In genomic region chr15:90421527-90421926, GRCh38 we compare ENCODE assay signal across 16 cellular contexts. TPM values are rescaled to one million over a fixed set of nuclear protein-coding genes. Genes with fewer than 3 reads are reported as not detected.
A peak's percentile ranks its signal among the peaks of the same experiment; 100 is the strongest.
DNase-seq lines count a peak whose midpoint lies in the region; ATAC-seq and TF ChIP-seq lines count a peak whose summit lies in the region.
"Had no signal": no experiment of that assay in that cellular context is flagged by ENCODE, and none has a peak within 500 bp of the region (broad histone marks: within the 10 kb centered on the region; RNA-seq: fewer than 3 reads in every experiment).

No MANE protein-coding gene starts in this region.

- H3K36me3 ChIP-seq in GM23248 (ENCODE audit: low read depth) (peaks cover 4% of the 10 kb centered on the region; the same call in 1 of the 2 replicates), gastroesophageal sphincter (peaks cover 0 to 2% of the 10 kb centered on the region in 2 donors)

- no peaks in the 10 kb centered on the region for H3K27me3 Mint-ChIP-seq in activated T-helper 17 cell treated with anti-CD3 and anti-CD28 coated beads, Interleukin-2, amount 50 U/mL, for 72 hours
- H3K27me3 Mint-ChIP-seq in CD14-positive monocyte (ENCODE audit: low read depth in 3 of 3), result peaks cover 0 to 5% (median 0%) of the 10 kb centered on the region in 3 donors

- no peak for TF ChIP-seq POLR2A in gastroesophageal sphincter (IDR thresholded peaks at IDR 0.05)

- H3K9ac ChIP-seq in GM23248, result no peak overlapping the region

- peak overlapping the region; percentile 38 for H3K27ac Mint-ChIP-seq in activated T-helper 17 cell treated with anti-CD3 and anti-CD28 coated beads, Interleukin-2, amount 50 U/mL, for 72 hours
- peak overlapping the region in 3 of 7 donors; percentile 6 to 52 (median 21) for H3K27ac Mint-ChIP-seq in CD14-positive monocyte

- H3K36me3 Mint-ChIP-seq in activated T-helper 17 cell treated with anti-CD3 and anti-CD28 coated beads, Interleukin-2, amount 50 U/mL, for 72 hours (ENCODE audit: low read depth), result peaks cover 24% of the 10 kb centered on the region
- H3K36me3 Mint-ChIP-seq in CD14-positive monocyte, result peaks cover 20 to 26% of the 10 kb centered on the region in 2 donors

- H3K4me3 ChIP-seq in GM23248 (no peak overlapping the region), gastroesophageal sphincter (no peak overlapping the region)

- H3K27me3 ChIP-seq in GM23248 (replicated peaks; ENCODE audit: insufficient read depth) (no peaks in the 10 kb centered on the region), gastroesophageal sphincter (no peaks in the 10 kb centered on the region)

- ATAC-seq in activated T-helper 17 cell treated with anti-CD3 and anti-CD28 coated beads, Interleukin-2, amount 50 U/mL, for 72 hours (replicated peaks), result no peak
- ATAC-seq in gastroesophageal sphincter, result no peak
- no peak for ATAC-seq in HG02973 (IDR thresholded peaks at IDR 0.05; ENCODE audit: unreplicated experiment)

- peaks cover 100% of the 10 kb centered on the region for H3K79me2 ChIP-seq in GM23248 (ENCODE audit: insufficient read depth)

- no peak overlapping the region for H3K4me3 Mint-ChIP-seq in activated T-helper 17 cell treated with anti-CD3 and anti-CD28 coated beads, Interleukin-2, amount 50 U/mL, for 72 hours
- no peak overlapping the region for H3K4me3 Mint-ChIP-seq in CD14-positive monocyte

- no peaks in the 10 kb centered on the region for H3K9me2 ChIP-seq in GM23248 (ENCODE audit: insufficient read depth)

- H3K4me1 ChIP-seq in GM23248 (ENCODE audit: insufficient read depth) (peaks cover 64% of the 10 kb centered on the region), gastroesophageal sphincter (peaks cover 21 to 88% (median 49%) of the 10 kb centered on the region in 3 donors)

- TF ChIP-seq CTCF in gastroesophageal sphincter (IDR thresholded peaks at IDR 0.05), result no peak
- TF ChIP-seq CTCF in CD14-positive monocyte (IDR thresholded peaks at IDR 0.05), result no peak

- in situ Hi-C loops in GM23248 (cut with MboI), result no loop called here

- H3K9me3 Mint-ChIP-seq in activated T-helper 17 cell treated with anti-CD3 and anti-CD28 coated beads, Interleukin-2, amount 50 U/mL, for 72 hours, result no peaks in the 10 kb centered on the region
- peaks cover 0 to 2% (median 0%) of the 10 kb centered on the region in 7 donors for H3K9me3 Mint-ChIP-seq in CD14-positive monocyte

- peak overlapping the region; percentile 21 for H3K4me2 ChIP-seq in GM23248 (ENCODE audit: unreplicated experiment)

- H3K9me3 ChIP-seq in GM23248 (ENCODE audit: low read depth) (no peaks in the 10 kb centered on the region), gastroesophageal sphincter (no peaks in the 10 kb centered on the region)

- DNase-seq in GM23248 (no peak), renal cortical epithelial cell (ENCODE audit: low read depth) (peak; percentile 60), H4 (ENCODE audit: low spot score) (no peak), CD14-positive monocyte (ENCODE audit: low spot score) (no peak)
- no peak for DNase-seq in effector CD4-positive, alpha-beta T cell
- DNase-seq: activated CD4-positive, alpha-beta T cell treated with anti-CD3 and anti-CD28 coated beads, Interleukin-2, amount 50 U/mL, for 48 hours; activated gamma-delta T cell treated with Interleukin-2 at 50 U/mL for 16 hours; effector memory CD4-positive, alpha-beta T cell; EL; midbrain; NCI-H82; T-helper 9 cell had no signal

- intact Hi-C loops in CD14-positive monocyte (cut with micrococcal nuclease), result loop anchor here in 1 of 2 donors (10.0 kb wide), 1 partner anchor 97 kb away; no protein-coding TSS in a partner anchor

- no peak for TF ChIP-seq EP300 in gastroesophageal sphincter (IDR thresholded peaks at IDR 0.05)

- H2AFZ ChIP-seq in GM23248, result no peak overlapping the region

- H3F3A ChIP-seq in GM23248 (ENCODE audit: insufficient read depth), result peaks cover 33% of the 10 kb centered on the region

- peaks cover 18% of the 10 kb centered on the region; the same call in 1 of the 2 replicates for H4K20me1 ChIP-seq in GM23248 (ENCODE audit: insufficient read depth)

- H3K27ac ChIP-seq in GM23248 (peak overlapping the region; percentile 81), gastroesophageal sphincter (peak overlapping the region in 3 of 4 donors; percentile 39 to 86 (median 80))
- H3K27ac ChIP-seq: C4-2B had no signal

- WGBS in GM23248 (ENCODE audit: low coverage in 1 of 2, low lambda C conversion rate in 2 of 2, missing lambda C conversion rate in 2 of 2), 2 experiments, result 55 to 64% methylated on average over 3 of the region's 3 CpGs
- 86 to 100% methylated on average over 1 to 3 of the region's 3 CpGs for WGBS in gastroesophageal sphincter (ENCODE audit: low coverage in 1 of 2), 2 donors

- peaks cover 23% of the 10 kb centered on the region for H3K4me1 Mint-ChIP-seq in activated T-helper 17 cell treated with anti-CD3 and anti-CD28 coated beads, Interleukin-2, amount 50 U/mL, for 72 hours
- peaks cover 54% of the 10 kb centered on the region for H3K4me1 Mint-ChIP-seq in CD14-positive monocyte

RNA-seq across cellular contexts. Expression of gene IQGAP1, which starts 33.5 kb away (rescaled TPM):
- total RNA-seq in GM23248 (2014; rRNA removed; shearing (Covaris generic)), result 165 and 185 TPM in 2 replicates
- polyA plus RNA-seq in GM23248 (2016; fragmentation: Nextera tagmentation; extraction: Ambion mirVana) (97.4 and 101 TPM in 2 replicates), CD14-positive monocyte (100 to 1,000 TPM; 207 to 276 TPM)
- total RNA-seq in activated T-helper 17 cell treated with anti-CD3 and anti-CD28 coated beads, Interleukin-2, amount 50 U/mL, for 72 hours, result 100 to 1,000 TPM; 224 TPM
- total RNA-seq in gastroesophageal sphincter (100 to 1,000 TPM; 210 to 360 (median 245) TPM), renal cortical epithelial cell (206 and 486 TPM in 2 replicates)
- total RNA-seq in H4 (2014; rRNA removed; shearing (Covaris generic)), result 39.7 and 53.3 TPM in 2 replicates
